ENCODE assay signal across 21 cellular contexts in genomic region chr4:133102612-133103409, GRCh38. TPM values are rescaled to one million over a fixed set of nuclear protein-coding genes. Genes with fewer than 3 reads are reported as not detected.
"Had no signal": no experiment of that assay in that cellular context is flagged by ENCODE, and none has a peak within 500 bp of the region (broad histone marks: within the 10 kb centered on the region; RNA-seq: fewer than 3 reads in every experiment).

No MANE protein-coding gene starts in this region.

- H3K27ac ChIP-seq: body of pancreas, colonic mucosa, left ventricle myocardium inferior, testis had no signal

- H3K36me3 ChIP-seq: colonic mucosa, left ventricle myocardium inferior had no signal

- H3K27me3 ChIP-seq: body of pancreas, colonic mucosa, testis had no signal

- DNase-seq: activated B cell treated with CpG ODN at 0.5 μM for 24 hours; activated CD4-positive, alpha-beta memory T cell treated with anti-CD3 and anti-CD28 coated beads, Interleukin-2, amount 10 ng/mL, durations not matched to agents 7 days and 5 days; activated CD4-positive, alpha-beta T cell treated with anti-CD3 and anti-CD28 coated beads for 4 hours; activated CD8-positive, alpha-beta memory T cell treated with anti-CD3 and anti-CD28 coated beads, Interleukin-2, amount 10 ng/mL, durations not matched to agents 7 days and 5 days; activated naive CD4-positive, alpha-beta T cell treated with Interleukin-2 at 50 U/mL for 16 hours; activated naive CD8-positive, alpha-beta T cell treated with anti-CD3 and anti-CD28 coated beads, Interleukin-2, amount 10 ng/mL, durations not matched to agents 7 days and 5 days; body of pancreas; central memory CD4-positive, alpha-beta T cell; colonic mucosa; foreskin melanocyte; head of caudate nucleus; immature natural killer cell; kidney glomerular epithelial cell; left ventricle myocardium inferior; naive thymus-derived CD4-positive, alpha-beta T cell; stimulated activated CD4-positive, alpha-beta T cell treated with anti-CD3 and anti-CD28 coated beads, Interleukin-4, amount 100 ng/mL, for 24 hours; testis had no signal

- H3K4me2 ChIP-seq: smooth muscle cell had no signal

- H3K4me1 ChIP-seq: body of pancreas, colonic mucosa, left ventricle myocardium inferior, testis had no signal

- ATAC-seq: activated CD8-positive, alpha-beta memory T cell treated with anti-CD3 and anti-CD28 coated beads, Interleukin-2, amount 10 ng/mL, durations not matched to agents 7 days and 5 days; activated T-helper 17 cell treated with anti-CD3 and anti-CD28 coated beads, Interleukin-2, amount 50 U/mL, for 72 hours; body of pancreas; naive thymus-derived CD4-positive, alpha-beta T cell; sciatic nerve; stimulated activated effector memory CD8-positive, alpha-beta T cell treated with anti-CD3 and anti-CD28 coated beads, Interleukin-12 subunit alpha, Interleukin-12 subunit beta, amount 100 ng/mL, for 72 hours had no signal

- H3K4me3 ChIP-seq: body of pancreas, colonic mucosa, left ventricle myocardium inferior, smooth muscle cell, testis had no signal

RNA-seq across cellular contexts. Expression of gene PCDH10, which starts 46.3 kb away (rescaled TPM):
- total RNA-seq: activated B cell treated with CpG ODN at 0.5 μM for 24 hours; activated CD4-positive, alpha-beta memory T cell treated with anti-CD3 and anti-CD28 coated beads, Interleukin-2, amount 10 ng/mL, durations not matched to agents 7 days and 5 days; activated CD8-positive, alpha-beta memory T cell treated with anti-CD3 and anti-CD28 coated beads, Interleukin-2, amount 10 ng/mL, durations not matched to agents 7 days and 5 days; activated naive CD8-positive, alpha-beta T cell treated with anti-CD3 and anti-CD28 coated beads, Interleukin-2, amount 10 ng/mL, durations not matched to agents 7 days and 5 days; activated T-helper 17 cell treated with anti-CD3 and anti-CD28 coated beads, Interleukin-2, amount 50 U/mL, for 72 hours; naive thymus-derived CD4-positive, alpha-beta T cell had no signal
- polyA plus RNA-seq: immature natural killer cell; naive thymus-derived CD4-positive, alpha-beta T cell had no signal
